ENCODE assay signal across 8 cellular contexts in the genomic region with DNA sequence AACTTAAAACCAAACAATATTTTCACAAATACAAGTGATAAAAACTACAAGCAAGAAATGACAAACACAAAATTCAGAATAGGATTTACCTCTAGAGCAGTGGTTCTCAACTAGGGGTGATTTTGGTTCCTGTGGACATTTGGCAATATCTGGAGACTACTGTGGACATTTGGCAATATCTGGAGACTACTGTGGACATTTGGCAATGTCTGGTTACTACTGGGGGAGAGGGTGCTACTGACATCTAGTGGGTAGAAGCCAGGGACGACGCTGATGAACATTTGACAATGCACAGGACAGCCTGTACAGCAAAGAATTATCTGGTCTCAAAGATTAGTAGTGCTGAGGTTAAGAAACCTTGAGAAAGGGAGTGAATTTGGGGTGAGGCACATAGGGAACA.
DNase-seq lines count a peak whose midpoint lies in the region; ATAC-seq and TF ChIP-seq lines count a peak whose summit lies in the region.
"Had no signal": no experiment of that assay in that cellular context is flagged by ENCODE, and none has a peak within 500 bp of the region (broad histone marks: within the 10 kb centered on the region; RNA-seq: fewer than 3 reads in every experiment).

No MANE protein-coding gene starts in this region.

- POLR2A ChIA-PET in activated CD4-positive, alpha-beta T cell treated with anti-CD3 and anti-CD28 coated beads, Interleukin-2, amount 10 ng/mL, durations not matched to agents 7 days and 5 days (lab: Charles Lee): no interaction called here

- no peak for TF ChIP-seq POLR2A in NB4 (IDR thresholded peaks at IDR 0.05; ENCODE audit: extremely low read depth, insufficient read length)

- CTCF ChIA-PET in activated CD4-positive, alpha-beta T cell treated with anti-CD3 and anti-CD28 coated beads, Interleukin-2, amount 10 ng/mL, durations not matched to agents 7 days and 5 days (lab: Charles Lee): no interaction called here

- peaks cover 14% of the 10 kb centered on the region for H3K4me1 Mint-ChIP-seq in neural progenitor cell
- H3K4me1 Mint-ChIP-seq in activated CD4-positive, alpha-beta T cell treated with anti-CD3 and anti-CD28 coated beads, Interleukin-2, amount 10 ng/mL, durations not matched to agents 7 days and 5 days: no peaks in the 10 kb centered on the region
- no peaks in the 10 kb centered on the region for H3K4me1 Mint-ChIP-seq in activated T-cell treated with anti-CD3 and anti-CD28 coated beads, Interleukin-2, amount 50 U/mL, for 72 hours (ENCODE audit: low read depth)

- H3K79me2 ChIP-seq in neural progenitor cell (ENCODE audit: low read depth): no peaks in the 10 kb centered on the region

- TF ChIP-seq CTCF in NB4 (IDR thresholded peaks at IDR 0.05; ENCODE audit: low read depth, low read length) (no peak), cardiac fibroblast (IDR thresholded peaks at IDR 0.05; ENCODE audit: low read depth, low read length) (peak; percentile 52), neural progenitor cell (IDR thresholded peaks at IDR 0.05) (peak; percentile 31)

- peaks cover 6% of the 10 kb centered on the region for H3K9me3 Mint-ChIP-seq in neural progenitor cell
- no peaks in the 10 kb centered on the region for H3K9me3 Mint-ChIP-seq in activated CD4-positive, alpha-beta T cell treated with anti-CD3 and anti-CD28 coated beads, Interleukin-2, amount 10 ng/mL, durations not matched to agents 7 days and 5 days
- peaks cover 0 to 2% of the 10 kb centered on the region in 2 donors for H3K9me3 Mint-ChIP-seq in activated T-cell treated with anti-CD3 and anti-CD28 coated beads, Interleukin-2, amount 50 U/mL, for 72 hours

- H3K36me3 ChIP-seq in neural progenitor cell: no peaks in the 10 kb centered on the region

- H3K27ac ChIP-seq in neural progenitor cell: no peak overlapping the region

- ATAC-seq in activated T-cell treated with anti-CD3 and anti-CD28 coated beads, Interleukin-2, amount 50 U/mL, for 72 hours (replicated peaks in 1 of 2): no peak

- no peak overlapping the region for H3K4me2 ChIP-seq in neural progenitor cell

- no peak overlapping the region for H3K27ac Mint-ChIP-seq in neural progenitor cell
- no peak overlapping the region for H3K27ac Mint-ChIP-seq in activated CD4-positive, alpha-beta T cell treated with anti-CD3 and anti-CD28 coated beads, Interleukin-2, amount 10 ng/mL, durations not matched to agents 7 days and 5 days
- no peak overlapping the region for H3K27ac Mint-ChIP-seq in activated T-cell treated with anti-CD3 and anti-CD28 coated beads, Interleukin-2, amount 50 U/mL, for 72 hours

- H3K4me1 ChIP-seq in neural progenitor cell: peaks cover 3% of the 10 kb centered on the region

- no peak overlapping the region for H3K4me3 ChIP-seq in NB4 (ENCODE audit: low read depth, low read length)
- H3K4me3 ChIP-seq in cardiac fibroblast (replicated peaks in 1 of 2; ENCODE audit: low read depth in 2 of 2, low read length in 2 of 2): no peak overlapping the region
- no peak overlapping the region for H3K4me3 ChIP-seq in neural progenitor cell

- no peaks in the 10 kb centered on the region for H3K36me3 Mint-ChIP-seq in neural progenitor cell
- no peaks in the 10 kb centered on the region for H3K36me3 Mint-ChIP-seq in activated CD4-positive, alpha-beta T cell treated with anti-CD3 and anti-CD28 coated beads, Interleukin-2, amount 10 ng/mL, durations not matched to agents 7 days and 5 days (ENCODE audit: low read depth)
- no peaks in the 10 kb centered on the region for H3K36me3 Mint-ChIP-seq in activated T-cell treated with anti-CD3 and anti-CD28 coated beads, Interleukin-2, amount 50 U/mL, for 72 hours (ENCODE audit: insufficient read depth in 2 of 2)

- H3K27me3 ChIP-seq in neural progenitor cell: no peaks in the 10 kb centered on the region

- H2AFZ ChIP-seq in neural progenitor cell (replicated peaks): no peak overlapping the region

- H3K4me3 Mint-ChIP-seq in neural progenitor cell: peak overlapping the region; percentile 14
- no peak overlapping the region for H3K4me3 Mint-ChIP-seq in activated CD4-positive, alpha-beta T cell treated with anti-CD3 and anti-CD28 coated beads, Interleukin-2, amount 10 ng/mL, durations not matched to agents 7 days and 5 days
- no peak overlapping the region for H3K4me3 Mint-ChIP-seq in activated T-cell treated with anti-CD3 and anti-CD28 coated beads, Interleukin-2, amount 50 U/mL, for 72 hours

- no peaks in the 10 kb centered on the region for H4K20me1 ChIP-seq in neural progenitor cell (ENCODE audit: low read depth)

- no peak overlapping the region for H3K9ac ChIP-seq in neural progenitor cell

- no peaks in the 10 kb centered on the region for H3K27me3 Mint-ChIP-seq in neural progenitor cell (ENCODE audit: insufficient read depth, low read depth)
- H3K27me3 Mint-ChIP-seq in activated CD4-positive, alpha-beta T cell treated with anti-CD3 and anti-CD28 coated beads, Interleukin-2, amount 10 ng/mL, durations not matched to agents 7 days and 5 days: no peaks in the 10 kb centered on the region
- no peaks in the 10 kb centered on the region for H3K27me3 Mint-ChIP-seq in activated T-cell treated with anti-CD3 and anti-CD28 coated beads, Interleukin-2, amount 50 U/mL, for 72 hours (ENCODE audit: low read depth)

- H3F3A ChIP-seq in neural progenitor cell (ENCODE audit: low read depth): no peaks in the 10 kb centered on the region

- peaks cover 10% of the 10 kb centered on the region for H3K9me3 ChIP-seq in neural progenitor cell (ENCODE audit: low read depth)

- DNase-seq in G401 (ENCODE audit: low spot score): peak; percentile 72
- DNase-seq in NB4 (ENCODE audit: low read depth): peak; percentile 30
- peak; percentile 60 to 62 for DNase-seq in cardiac fibroblast (ENCODE audit: low read depth in 2 of 2)
- DNase-seq in neural progenitor cell (ENCODE audit: low spot score): peak; percentile 7
- no peak for DNase-seq in KG1 (lab: John Stamatoyannopoulos, UW)
- DNase-seq in activated CD4-positive, alpha-beta T cell treated with anti-CD3 and anti-CD28 coated beads, Interleukin-2, amount 10 ng/mL, durations not matched to agents 7 days and 5 days: no peak
- no peak for DNase-seq in activated T-cell treated with anti-CD3 and anti-CD28 coated beads, Interleukin-2, amount 50 U/mL, for 72 hours
- DNase-seq: stimulated activated CD4-positive, alpha-beta T cell treated with anti-CD3 and anti-CD28 coated beads, Interleukin-2, amount 100 ng/mL, for 48 hours had no signal

- in situ Hi-C loops in G401 (cut with HindIII; ENCODE audit: low sequenced_read_pairs): no loop called here

Comparison
In these comparisons a context has a peak if more than half of its experiments do, and no peak if none do; other contexts are left out.
1. DNase-seq: peak in G401 (single experiment), NB4 (single experiment), cardiac fibroblast (2 of 2) and neural progenitor cell (single experiment); none in KG1 (single experiment), activated CD4-positive, alpha-beta T cell treated with anti-CD3 and anti-CD28 coated beads, Interleukin-2, amount 10 ng/mL, durations not matched to agents 7 days and 5 days (single experiment) and activated T-cell treated with anti-CD3 and anti-CD28 coated beads, Interleukin-2, amount 50 U/mL, for 72 hours (0 of 2).